1 cellular context compared by ENCODE assay signal in genomic region chr2:120221616-120222015, GRCh38.
TF ChIP-seq lines count a peak whose summit lies in the region.

No MANE protein-coding gene starts in this region.

TF ChIP-seq in H1, 55 proteins besides CTCF, POLR2A, EP300 and RAD21:
- TF ChIP-seq RXRA (IDR thresholded peaks at IDR 0.05; ENCODE audit: insufficient read depth, low read depth, low read length): no peak
